17 cellular contexts compared by ENCODE assay signal in the genomic region with DNA sequence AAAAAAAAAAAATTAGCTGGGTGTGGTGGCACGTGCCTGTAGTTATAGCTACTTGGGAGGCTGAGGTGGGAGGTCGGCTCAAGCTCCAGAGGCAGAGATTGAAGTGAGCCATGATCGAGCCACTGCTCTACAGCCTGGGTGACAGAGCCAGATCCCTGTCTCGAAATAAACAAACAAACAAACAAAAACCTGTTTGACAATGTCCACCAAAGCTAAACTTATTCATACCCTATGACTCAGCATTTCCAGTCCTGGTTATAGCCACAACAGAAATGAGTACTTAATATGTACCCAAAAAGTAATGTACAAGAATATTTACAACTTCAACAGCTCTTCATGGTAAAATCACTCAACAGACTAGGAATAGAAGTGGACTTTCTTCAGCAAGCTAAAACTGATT.
"Had no signal": no experiment of that assay in that cellular context is flagged by ENCODE, and none has a peak within 500 bp of the region (broad histone marks: within the 10 kb centered on the region; RNA-seq: fewer than 3 reads in every experiment).

No MANE protein-coding gene starts in this region.

- ATAC-seq: foreskin keratinocyte; mucosa of descending colon; natural killer cell; psoas muscle; stimulated activated naive CD8-positive, alpha-beta T cell treated with anti-CD3 and anti-CD28 coated beads, Interleukin-15, amount 100 ng/mL, for 72 hours had no signal

- H3K36me3 ChIP-seq: adrenal gland had no signal

- H3K9me3 Mint-ChIP-seq: central memory CD8-positive, alpha-beta T cell; natural killer cell; stimulated activated naive CD8-positive, alpha-beta T cell treated with anti-CD3 and anti-CD28 coated beads, Interleukin-15, amount 100 ng/mL, for 72 hours had no signal

- H3K27me3 ChIP-seq: adrenal gland, foreskin keratinocyte had no signal

- H3K36me3 Mint-ChIP-seq: natural killer cell had no signal

- H3K4me3 ChIP-seq: adrenal gland, mucosa of descending colon, psoas muscle had no signal

- H3K4me3 Mint-ChIP-seq: central memory CD8-positive, alpha-beta T cell; natural killer cell; stimulated activated naive CD8-positive, alpha-beta T cell treated with anti-CD3 and anti-CD28 coated beads, Interleukin-15, amount 100 ng/mL, for 72 hours; T-helper 1 cell treated with Interleukin-12 subunit alpha and Interleukin-12 subunit beta and Interleukin-4 antibody, amounts not matched to agents 30 μg/mL and 1 μg/mL, for 36 hours had no signal

- H3K27ac Mint-ChIP-seq: activated T-helper 2 cell treated with anti-CD3 and anti-CD28 coated beads, Interferon-gamma antibody, Interleukin-2, Interleukin-4, amounts not matched to agents 10 μg/mL and 5 μg/mL and 100 μg/mL, durations not matched to agents 14 hours and 24 hours and 36 hours; natural killer cell; T-helper 1 cell treated with Interleukin-12 subunit alpha and Interleukin-12 subunit beta and Interleukin-4 antibody, amounts not matched to agents 30 μg/mL and 1 μg/mL, for 36 hours had no signal

- H3K27ac ChIP-seq: adrenal gland, psoas muscle had no signal

- H3K4me1 ChIP-seq: adrenal gland, psoas muscle had no signal

- FAIRE-seq: urothelium cell line had no signal

- DNase-seq: activated CD4-positive, alpha-beta T cell treated with anti-CD3 and anti-CD28 coated beads for 48 hours; activated naive CD4-positive, alpha-beta T cell treated with anti-CD3 and anti-CD28 coated beads, Interleukin-2, amount 50 U/mL, for 16 hours; adrenal gland; cortex of kidney; effector memory CD4-positive, alpha-beta T cell; erythroblast; mucosa of descending colon; natural killer cell; psoas muscle; stimulated activated CD4-positive, alpha-beta T cell treated with anti-CD3 and anti-CD28 coated beads, Interleukin-4, amount 100 ng/mL, for 1 hour; stimulated activated CD8-positive, alpha-beta memory T cell treated with anti-CD3 and anti-CD28 coated beads, Interleukin-4, amount 100 ng/mL, for 48 hours; stimulated activated naive CD8-positive, alpha-beta T cell treated with anti-CD3 and anti-CD28 coated beads, Interleukin-15, amount 100 ng/mL, for 72 hours had no signal

- H3K4me1 Mint-ChIP-seq: central memory CD8-positive, alpha-beta T cell; natural killer cell; stimulated activated naive CD8-positive, alpha-beta T cell treated with anti-CD3 and anti-CD28 coated beads, Interleukin-15, amount 100 ng/mL, for 72 hours had no signal

- H3K27me3 Mint-ChIP-seq: stimulated activated naive CD8-positive, alpha-beta T cell treated with anti-CD3 and anti-CD28 coated beads, Interleukin-15, amount 100 ng/mL, for 72 hours had no signal

- H3K9me3 ChIP-seq: adrenal gland, mucosa of descending colon, psoas muscle had no signal
